In the genomic region with DNA sequence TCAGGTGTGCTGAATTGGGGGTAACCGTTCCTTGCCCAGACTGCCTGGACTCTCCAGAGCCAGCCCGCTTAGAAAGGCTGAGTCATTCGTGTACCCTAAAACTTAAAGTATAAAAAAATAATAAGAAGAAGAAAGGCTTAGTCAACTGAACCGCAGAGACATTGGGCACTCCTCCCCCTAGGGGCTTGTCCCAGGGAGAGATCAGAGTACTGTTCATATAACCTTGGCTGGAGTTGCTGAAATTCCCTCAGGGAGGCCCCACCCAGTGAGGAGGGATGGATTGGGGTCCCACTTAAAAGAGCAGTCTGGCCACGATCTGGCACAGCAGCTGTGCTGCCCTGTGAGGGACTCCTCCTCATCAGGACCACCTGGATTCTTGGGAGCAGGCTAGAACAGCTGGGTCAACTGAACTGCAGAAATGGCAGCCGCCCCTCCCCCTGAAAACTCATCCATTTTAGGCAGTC, we compare ENCODE assay signal across 13 cellular contexts. TPM values are rescaled to one million over a fixed set of nuclear protein-coding genes. Genes with fewer than 3 reads are reported as not detected.
A peak's percentile ranks its signal among the peaks of the same experiment; 100 is the strongest.
DNase-seq lines count a peak whose midpoint lies in the region; ATAC-seq and TF ChIP-seq lines count a peak whose summit lies in the region.
"Had no signal": no experiment of that assay in that cellular context is flagged by ENCODE, and none has a peak within 500 bp of the region (broad histone marks: within the 10 kb centered on the region; RNA-seq: fewer than 3 reads in every experiment).

No MANE protein-coding gene starts in this region.

- no peak overlapping the region for H3K27ac Mint-ChIP-seq in activated CD8-positive, alpha-beta T cell treated with anti-CD3 and anti-CD28 coated beads for 36 hours
- no peak overlapping the region for H3K27ac Mint-ChIP-seq in activated CD8-positive, alpha-beta T cell treated with anti-CD3 and anti-CD28 coated beads, Interleukin-2, amount 10 ng/mL, durations not matched to agents 7 days and 5 days
- peak overlapping the region in 1 of 2 donors; percentile 84 for H3K27ac Mint-ChIP-seq in natural killer cell treated with Interleukin-12 subunit alpha and Interleukin-12 subunit beta and Interleukin-15 and Interleukin-18, amount 100 ng/mL, for 72 hours

- intact Hi-C loops in activated CD8-positive, alpha-beta T cell treated with anti-CD3 and anti-CD28 coated beads for 36 hours (cut with micrococcal nuclease) = no loop called here
- intact Hi-C loops in esophagus squamous epithelium (cut with DNase I) = no loop called here

- in situ Hi-C loops in KBM-7 (cut with MboI; ENCODE audit: low pct_unique_long_range_greater_than_20kb, low sequenced_read_pairs) = no loop called here

- peak; percentile 75 for ATAC-seq in activated CD8-positive, alpha-beta T cell treated with anti-CD3 and anti-CD28 coated beads for 36 hours
- no peak for ATAC-seq in activated CD8-positive, alpha-beta T cell treated with anti-CD3 and anti-CD28 coated beads, Interleukin-2, amount 10 ng/mL, durations not matched to agents 7 days and 5 days
- peak; percentile 88 for ATAC-seq in GM18858 (IDR thresholded peaks at IDR 0.05; ENCODE audit: unreplicated experiment)
- peak; percentile 43 to 86 for ATAC-seq in natural killer cell treated with Interleukin-12 subunit alpha and Interleukin-12 subunit beta and Interleukin-15 and Interleukin-18, amount 100 ng/mL, for 72 hours

- no peak overlapping the region for H3K4me3 ChIP-seq in esophagus squamous epithelium

- WGBS in esophagus squamous epithelium, 2 donors = 36 to 56% methylated on average over 5 to 6 of the region's 6 CpGs

- H3K4me1 Mint-ChIP-seq in activated CD8-positive, alpha-beta T cell treated with anti-CD3 and anti-CD28 coated beads for 36 hours (ENCODE audit: low read depth) = peaks cover 67% of the 10 kb centered on the region
- peaks cover 27% of the 10 kb centered on the region for H3K4me1 Mint-ChIP-seq in activated CD8-positive, alpha-beta T cell treated with anti-CD3 and anti-CD28 coated beads, Interleukin-2, amount 10 ng/mL, durations not matched to agents 7 days and 5 days (ENCODE audit: low read depth)
- peaks cover 58 to 66% of the 10 kb centered on the region in 2 donors for H3K4me1 Mint-ChIP-seq in natural killer cell treated with Interleukin-12 subunit alpha and Interleukin-12 subunit beta and Interleukin-15 and Interleukin-18, amount 100 ng/mL, for 72 hours (ENCODE audit: low read depth in 2 of 2)

- peaks cover 0 to 3% (median 0%) of the 10 kb centered on the region in 3 donors for H3K36me3 ChIP-seq in esophagus squamous epithelium

- no peaks in the 10 kb centered on the region for H3K27me3 Mint-ChIP-seq in activated CD8-positive, alpha-beta T cell treated with anti-CD3 and anti-CD28 coated beads for 36 hours
- no peaks in the 10 kb centered on the region for H3K27me3 Mint-ChIP-seq in activated CD8-positive, alpha-beta T cell treated with anti-CD3 and anti-CD28 coated beads, Interleukin-2, amount 10 ng/mL, durations not matched to agents 7 days and 5 days (ENCODE audit: low read depth)
- H3K27me3 Mint-ChIP-seq in natural killer cell treated with Interleukin-12 subunit alpha and Interleukin-12 subunit beta and Interleukin-15 and Interleukin-18, amount 100 ng/mL, for 72 hours = no peaks in the 10 kb centered on the region
- H3K27me3 Mint-ChIP-seq: activated naive CD8-positive, alpha-beta T cell had no signal

- no peaks in the 10 kb centered on the region for H3K27me3 ChIP-seq in esophagus squamous epithelium

- H3K36me3 Mint-ChIP-seq in activated CD8-positive, alpha-beta T cell treated with anti-CD3 and anti-CD28 coated beads for 36 hours (ENCODE audit: low read depth) = peaks cover 45% of the 10 kb centered on the region
- peaks cover 48% of the 10 kb centered on the region for H3K36me3 Mint-ChIP-seq in activated CD8-positive, alpha-beta T cell treated with anti-CD3 and anti-CD28 coated beads, Interleukin-2, amount 10 ng/mL, durations not matched to agents 7 days and 5 days (ENCODE audit: low read depth)
- peaks cover 21% of the 10 kb centered on the region for H3K36me3 Mint-ChIP-seq in natural killer cell treated with Interleukin-12 subunit alpha and Interleukin-12 subunit beta and Interleukin-15 and Interleukin-18, amount 100 ng/mL, for 72 hours

- CTCF ChIA-PET in activated CD8-positive, alpha-beta T cell treated with anti-CD3 and anti-CD28 coated beads for 36 hours (lab: Charles Lee) = no interaction called here
- CTCF ChIA-PET in activated CD8-positive, alpha-beta T cell treated with anti-CD3 and anti-CD28 coated beads, Interleukin-2, amount 10 ng/mL, durations not matched to agents 7 days and 5 days (lab: Charles Lee) = interaction anchor here (0.7 kb wide), 1 partner anchor 477 kb away, joined by 3 read pairs; no protein-coding TSS in a partner anchor

- no peaks in the 10 kb centered on the region for H3K9me3 ChIP-seq in esophagus squamous epithelium

- DNase-seq in activated CD8-positive, alpha-beta T cell treated with anti-CD3 and anti-CD28 coated beads for 36 hours = peak; percentile 23
- DNase-seq in activated CD8-positive, alpha-beta T cell treated with anti-CD3 and anti-CD28 coated beads, Interleukin-2, amount 10 ng/mL, durations not matched to agents 7 days and 5 days = no peak
- peak; percentile 67 for DNase-seq in LHCN-M2 (ENCODE audit: low read depth)
- no peak for DNase-seq in natural killer cell treated with Interleukin-12 subunit alpha and Interleukin-12 subunit beta and Interleukin-15 and Interleukin-18, amount 100 ng/mL, for 72 hours (ENCODE audit: low spot score)
- DNase-seq in esophagus squamous epithelium (lab: John Stamatoyannopoulos, UW) = no peak
- DNase-seq in dedifferentiated amniotic fluid mesenchymal stem cell (ENCODE audit: extremely low spot score) = no peak
- DNase-seq in KBM-7 = no peak
- DNase-seq: activated CD4-positive, alpha-beta T cell treated with anti-CD3 and anti-CD28 coated beads for 4 hours; mesendoderm; MM.1S had no signal

- H3K4me3 Mint-ChIP-seq in activated CD8-positive, alpha-beta T cell treated with anti-CD3 and anti-CD28 coated beads for 36 hours = no peak overlapping the region
- no peak overlapping the region for H3K4me3 Mint-ChIP-seq in activated CD8-positive, alpha-beta T cell treated with anti-CD3 and anti-CD28 coated beads, Interleukin-2, amount 10 ng/mL, durations not matched to agents 7 days and 5 days
- no peak overlapping the region for H3K4me3 Mint-ChIP-seq in natural killer cell treated with Interleukin-12 subunit alpha and Interleukin-12 subunit beta and Interleukin-15 and Interleukin-18, amount 100 ng/mL, for 72 hours
- H3K4me3 Mint-ChIP-seq: activated naive CD8-positive, alpha-beta T cell had no signal

- POLR2A ChIA-PET in activated CD8-positive, alpha-beta T cell treated with anti-CD3 and anti-CD28 coated beads for 36 hours (lab: Charles Lee) = no interaction called here
- POLR2A ChIA-PET in activated CD8-positive, alpha-beta T cell treated with anti-CD3 and anti-CD28 coated beads, Interleukin-2, amount 10 ng/mL, durations not matched to agents 7 days and 5 days (lab: Charles Lee) = no interaction called here

- no peak for TF ChIP-seq CTCF in activated CD8-positive, alpha-beta T cell treated with anti-CD3 and anti-CD28 coated beads for 36 hours (IDR thresholded peaks at IDR 0.05)
- no peak for TF ChIP-seq CTCF in esophagus squamous epithelium (IDR thresholded peaks at IDR 0.05)

- H3K9me3 Mint-ChIP-seq in activated CD8-positive, alpha-beta T cell treated with anti-CD3 and anti-CD28 coated beads for 36 hours = peaks cover 16% of the 10 kb centered on the region
- H3K9me3 Mint-ChIP-seq in activated CD8-positive, alpha-beta T cell treated with anti-CD3 and anti-CD28 coated beads, Interleukin-2, amount 10 ng/mL, durations not matched to agents 7 days and 5 days (ENCODE audit: insufficient read depth) = peaks cover 5% of the 10 kb centered on the region
- H3K9me3 Mint-ChIP-seq in natural killer cell treated with Interleukin-12 subunit alpha and Interleukin-12 subunit beta and Interleukin-15 and Interleukin-18, amount 100 ng/mL, for 72 hours = peaks cover 4% of the 10 kb centered on the region

- peak overlapping the region in 1 of 4 donors; percentile 14 for H3K27ac ChIP-seq in esophagus squamous epithelium
- H3K27ac ChIP-seq: parathyroid adenoma had no signal

- TF ChIP-seq POLR2A in esophagus squamous epithelium (IDR thresholded peaks at IDR 0.05) = no peak

- peaks cover 5 to 48% (median 22%) of the 10 kb centered on the region in 3 donors for H3K4me1 ChIP-seq in esophagus squamous epithelium

RNA-seq across cellular contexts. Expression of a gene that starts 37.2 kb away (rescaled TPM):
- 10 to 100 TPM; 62.5 to 68.4 TPM for total RNA-seq in activated CD8-positive, alpha-beta T cell treated with anti-CD3 and anti-CD28 coated beads for 36 hours
- 10 to 100 TPM; 60.8 to 68.9 TPM for total RNA-seq in activated CD8-positive, alpha-beta T cell treated with anti-CD3 and anti-CD28 coated beads, Interleukin-2, amount 10 ng/mL, durations not matched to agents 7 days and 5 days
- total RNA-seq in LHCN-M2 (2014; rRNA removed) = 12.6 and 21.4 TPM in 2 replicates
- polyA plus RNA-seq in LHCN-M2 (2012) = 7.2 TPM
- total RNA-seq in natural killer cell treated with Interleukin-12 subunit alpha and Interleukin-12 subunit beta and Interleukin-15 and Interleukin-18, amount 100 ng/mL, for 72 hours = 100 to 1,000 TPM; 133 to 174 TPM
- total RNA-seq in esophagus squamous epithelium = 10 to 100 TPM; 13.0 to 60.3 (median 23.4) TPM

Comparison
In these comparisons a context has a peak if more than half of its experiments do, and no peak if none do; other contexts are left out.
1. DNase-seq: peak in activated CD8-positive, alpha-beta T cell treated with anti-CD3 and anti-CD28 coated beads for 36 hours (single experiment) and LHCN-M2 (single experiment); none in activated CD8-positive, alpha-beta T cell treated with anti-CD3 and anti-CD28 coated beads, Interleukin-2, amount 10 ng/mL, durations not matched to agents 7 days and 5 days (single experiment), natural killer cell treated with Interleukin-12 subunit alpha and Interleukin-12 subunit beta and Interleukin-15 and Interleukin-18, amount 100 ng/mL, for 72 hours (single experiment), esophagus squamous epithelium (single experiment), dedifferentiated amniotic fluid mesenchymal stem cell (single experiment) and KBM-7 (single experiment).